ENCODE assay signal across 10 cellular contexts in the genomic region with DNA sequence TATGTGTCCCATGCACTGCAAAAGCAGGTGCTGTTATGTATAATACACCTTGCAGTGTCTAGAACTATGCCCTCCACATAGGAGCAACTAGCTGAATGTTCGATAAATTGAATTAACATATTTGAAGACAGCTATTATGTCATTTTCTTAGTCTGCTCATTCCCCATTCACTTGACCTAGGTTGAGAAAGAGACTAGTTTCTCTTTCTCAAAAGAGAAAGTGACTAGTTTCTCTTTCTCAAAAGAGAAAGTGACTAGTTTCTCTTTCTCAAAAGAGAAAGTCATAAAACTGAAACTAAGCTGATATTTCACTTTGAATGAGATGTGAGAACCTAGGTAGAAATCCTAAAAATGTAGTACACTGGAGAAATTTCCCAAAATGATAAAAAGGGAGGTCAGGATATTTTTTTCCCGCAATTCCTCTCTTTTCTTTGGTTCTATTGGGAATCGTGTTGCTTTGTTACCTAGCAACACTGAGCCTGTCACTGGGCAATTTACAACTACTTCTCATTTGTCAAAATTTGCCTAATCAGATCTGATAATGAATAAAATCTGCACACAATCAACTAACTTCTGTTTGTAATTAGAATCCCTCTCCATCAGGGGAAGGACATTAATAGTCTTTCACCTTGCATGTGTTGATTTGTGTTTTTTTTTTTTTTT.
DNase-seq lines count a peak whose midpoint lies in the region; ATAC-seq, FAIRE-seq and TF ChIP-seq lines count a peak whose summit lies in the region.
"Had no signal": no experiment of that assay in that cellular context is flagged by ENCODE, and none has a peak within 500 bp of the region (broad histone marks: within the 10 kb centered on the region; RNA-seq: fewer than 3 reads in every experiment).

No MANE protein-coding gene starts in this region.

- H3K4me3 ChIP-seq in SK-N-SH (ENCODE audit: low read depth in 2 of 2, low read length in 1 of 2) (no peak overlapping the region; a peak in 1 of 4 replicates), foreskin fibroblast (ENCODE audit: low read depth in 1 of 2, low read length in 2 of 2) (no peak overlapping the region)
- H3K4me3 ChIP-seq: lung had no signal

- 10% methylated on average over 3 of the region's 3 CpGs for WGBS in SK-N-SH (ENCODE audit: low lambda C conversion rate)

- H3K9me2 ChIP-seq in SK-N-SH = no peaks in the 10 kb centered on the region

- TF ChIP-seq RAD21 in SK-N-SH (IDR thresholded peaks at IDR 0.05; ENCODE audit: low read length) = no peak

- TF ChIP-seq EP300 in SK-N-SH (IDR thresholded peaks at IDR 0.05; ENCODE audit: borderline replicate concordance in 1 of 2, low read depth in 1 of 2, low read length in 1 of 2) = no peak

- TF ChIP-seq CTCF in SK-N-SH (IDR thresholded peaks at IDR 0.05) (no peak), foreskin fibroblast (IDR thresholded peaks at IDR 0.05; ENCODE audit: low read depth, low read length) (no peak)

- peak overlapping the region; percentile 56 for H3K4me3 Mint-ChIP-seq in activated CD8-positive, alpha-beta T cell treated with anti-CD3 and anti-CD28 coated beads, Interleukin-2, amount 10 ng/mL, durations not matched to agents 7 days and 5 days

- CTCF ChIA-PET in activated CD8-positive, alpha-beta T cell treated with anti-CD3 and anti-CD28 coated beads, Interleukin-2, amount 10 ng/mL, durations not matched to agents 7 days and 5 days (lab: Charles Lee) = no interaction called here
- CTCF ChIA-PET in SK-N-SH (lab: Yijun Ruan, JAX) = interaction anchor here (1.0 to 1.1 kb wide), 2 partner anchors 14 to 90 kb away, joined by 4 read pairs; no protein-coding TSS in a partner anchor

- H3F3A ChIP-seq in SK-N-SH (replicated peaks; ENCODE audit: insufficient read depth) = no peaks in the 10 kb centered on the region

- no peaks in the 10 kb centered on the region for H3K9me3 Mint-ChIP-seq in activated CD8-positive, alpha-beta T cell treated with anti-CD3 and anti-CD28 coated beads, Interleukin-2, amount 10 ng/mL, durations not matched to agents 7 days and 5 days (ENCODE audit: insufficient read depth)

- H3K4me1 ChIP-seq in SK-N-SH (ENCODE audit: control insufficient read depth in 1 of 2, insufficient read depth in 2 of 2, low read depth in 1 of 2, low read length in 1 of 2) = no peaks in the 10 kb centered on the region

- H3K9me3 ChIP-seq in SK-N-SH = no peaks in the 10 kb centered on the region

- H3K36me3 ChIP-seq in SK-N-SH (replicated peaks in 1 of 2; ENCODE audit: control insufficient read depth in 1 of 2, insufficient read depth in 2 of 2, low read length in 1 of 2) = no peaks in the 10 kb centered on the region

- no peaks in the 10 kb centered on the region for H3K79me2 ChIP-seq in SK-N-SH (ENCODE audit: insufficient read depth)

- no peak overlapping the region for H2AFZ ChIP-seq in SK-N-SH (ENCODE audit: low read depth)

- peak overlapping the region; percentile 79 for H3K27ac Mint-ChIP-seq in activated CD8-positive, alpha-beta T cell treated with anti-CD3 and anti-CD28 coated beads, Interleukin-2, amount 10 ng/mL, durations not matched to agents 7 days and 5 days

- DNase-seq in GM18507 (ENCODE audit: extremely low spot score, insufficient read length, low read depth) (peak; percentile 7), activated gamma-delta T cell treated with Interleukin-2 at 50 U/mL for 16 hours (no peak), foreskin melanocyte (no peak), SK-N-SH (no peak), foreskin fibroblast (no peak)
- DNase-seq in activated CD8-positive, alpha-beta T cell treated with anti-CD3 and anti-CD28 coated beads, Interleukin-2, amount 10 ng/mL, durations not matched to agents 7 days and 5 days = no peak
- DNase-seq: stimulated activated naive CD4-positive, alpha-beta T cell had no signal

- peak; percentile 83 for ATAC-seq in GM19455 (IDR thresholded peaks at IDR 0.05; ENCODE audit: unreplicated experiment)
- ATAC-seq in HG02973 (IDR thresholded peaks at IDR 0.05; ENCODE audit: unreplicated experiment) = peak; percentile 95
- peak; percentile 77 for ATAC-seq in activated CD8-positive, alpha-beta T cell treated with anti-CD3 and anti-CD28 coated beads, Interleukin-2, amount 10 ng/mL, durations not matched to agents 7 days and 5 days

- no peak overlapping the region for H3K4me2 ChIP-seq in SK-N-SH

- H3K27me3 ChIP-seq in SK-N-SH (ENCODE audit: insufficient read depth) = no peaks in the 10 kb centered on the region

- H3K4me1 Mint-ChIP-seq in activated CD8-positive, alpha-beta T cell treated with anti-CD3 and anti-CD28 coated beads, Interleukin-2, amount 10 ng/mL, durations not matched to agents 7 days and 5 days (ENCODE audit: low read depth) = peaks cover 20% of the 10 kb centered on the region

- no peak overlapping the region for H3K9ac ChIP-seq in SK-N-SH

- H3K27ac ChIP-seq in SK-N-SH (ENCODE audit: low read depth in 2 of 2, low read length in 1 of 2) = no peak overlapping the region

- POLR2A ChIA-PET in activated CD8-positive, alpha-beta T cell treated with anti-CD3 and anti-CD28 coated beads, Interleukin-2, amount 10 ng/mL, durations not matched to agents 7 days and 5 days (lab: Charles Lee) = no interaction called here
- POLR2A ChIA-PET in SK-N-SH (lab: Yijun Ruan, JAX) = no interaction called here

- FAIRE-seq in GM18507 (lab: Jason Lieb, UNC) = peak; percentile 88

- peaks cover 2% of the 10 kb centered on the region for H3K27me3 Mint-ChIP-seq in activated CD8-positive, alpha-beta T cell treated with anti-CD3 and anti-CD28 coated beads, Interleukin-2, amount 10 ng/mL, durations not matched to agents 7 days and 5 days (ENCODE audit: low read depth)

- no peaks in the 10 kb centered on the region for H4K20me1 ChIP-seq in SK-N-SH (ENCODE audit: insufficient read depth)

- H3K36me3 Mint-ChIP-seq in activated CD8-positive, alpha-beta T cell treated with anti-CD3 and anti-CD28 coated beads, Interleukin-2, amount 10 ng/mL, durations not matched to agents 7 days and 5 days (ENCODE audit: low read depth) = peaks cover 22% of the 10 kb centered on the region

TF ChIP-seq in SK-N-SH, 30 proteins besides CTCF, POLR2A, EP300 and RAD21:
- TF ChIP-seq, protein P1, sequence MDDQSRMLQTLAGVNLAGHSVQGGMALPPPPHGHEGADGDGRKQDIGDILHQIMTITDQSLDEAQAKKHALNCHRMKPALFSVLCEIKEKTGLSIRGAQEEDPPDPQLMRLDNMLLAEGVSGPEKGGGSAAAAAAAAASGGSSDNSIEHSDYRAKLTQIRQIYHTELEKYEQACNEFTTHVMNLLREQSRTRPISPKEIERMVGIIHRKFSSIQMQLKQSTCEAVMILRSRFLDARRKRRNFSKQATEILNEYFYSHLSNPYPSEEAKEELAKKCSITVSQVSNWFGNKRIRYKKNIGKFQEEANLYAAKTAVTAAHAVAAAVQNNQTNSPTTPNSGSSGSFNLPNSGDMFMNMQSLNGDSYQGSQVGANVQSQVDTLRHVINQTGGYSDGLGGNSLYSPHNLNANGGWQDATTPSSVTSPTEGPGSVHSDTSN (IDR thresholded peaks at IDR 0.05) = no peak
- TF ChIP-seq USF2 (IDR thresholded peaks at IDR 0.05; ENCODE audit: borderline replicate concordance, low read depth, low read length) (no peak), NRF1 (IDR thresholded peaks at IDR 0.05; ENCODE audit: low read depth, low read length) (no peak), RFX5 (IDR thresholded peaks at IDR 0.05; ENCODE audit: low read length) (no peak), MXI1 (IDR thresholded peaks at IDR 0.05; ENCODE audit: low read depth, low read length) (no peak), TAF1 (IDR thresholded peaks at IDR 0.05; ENCODE audit: borderline replicate concordance, low read depth, low read length) (no peak), EZH2phosphoT487 (IDR thresholded peaks at IDR 0.05; ENCODE audit: borderline replicate concordance, low read depth) (no peak), GATA2 (CRISPR knock-in tag; IDR thresholded peaks at IDR 0.05) (no peak), RCOR1 (IDR thresholded peaks at IDR 0.05; ENCODE audit: low read length) (no peak)
- TF ChIP-seq, protein P2, sequence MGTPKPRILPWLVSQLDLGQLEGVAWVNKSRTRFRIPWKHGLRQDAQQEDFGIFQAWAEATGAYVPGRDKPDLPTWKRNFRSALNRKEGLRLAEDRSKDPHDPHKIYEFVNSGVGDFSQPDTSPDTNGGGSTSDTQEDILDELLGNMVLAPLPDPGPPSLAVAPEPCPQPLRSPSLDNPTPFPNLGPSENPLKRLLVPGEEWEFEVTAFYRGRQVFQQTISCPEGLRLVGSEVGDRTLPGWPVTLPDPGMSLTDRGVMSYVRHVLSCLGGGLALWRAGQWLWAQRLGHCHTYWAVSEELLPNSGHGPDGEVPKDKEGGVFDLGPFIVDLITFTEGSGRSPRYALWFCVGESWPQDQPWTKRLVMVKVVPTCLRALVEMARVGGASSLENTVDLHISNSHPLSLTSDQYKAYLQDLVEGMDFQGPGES (IDR thresholded peaks at IDR 0.05; ENCODE audit: low read depth, low read length) = no peak
TF ChIP-seq in SK-N-SH: peak in this region for 0.
